ENCODE assay signal across 10 cellular contexts in the genomic region with DNA sequence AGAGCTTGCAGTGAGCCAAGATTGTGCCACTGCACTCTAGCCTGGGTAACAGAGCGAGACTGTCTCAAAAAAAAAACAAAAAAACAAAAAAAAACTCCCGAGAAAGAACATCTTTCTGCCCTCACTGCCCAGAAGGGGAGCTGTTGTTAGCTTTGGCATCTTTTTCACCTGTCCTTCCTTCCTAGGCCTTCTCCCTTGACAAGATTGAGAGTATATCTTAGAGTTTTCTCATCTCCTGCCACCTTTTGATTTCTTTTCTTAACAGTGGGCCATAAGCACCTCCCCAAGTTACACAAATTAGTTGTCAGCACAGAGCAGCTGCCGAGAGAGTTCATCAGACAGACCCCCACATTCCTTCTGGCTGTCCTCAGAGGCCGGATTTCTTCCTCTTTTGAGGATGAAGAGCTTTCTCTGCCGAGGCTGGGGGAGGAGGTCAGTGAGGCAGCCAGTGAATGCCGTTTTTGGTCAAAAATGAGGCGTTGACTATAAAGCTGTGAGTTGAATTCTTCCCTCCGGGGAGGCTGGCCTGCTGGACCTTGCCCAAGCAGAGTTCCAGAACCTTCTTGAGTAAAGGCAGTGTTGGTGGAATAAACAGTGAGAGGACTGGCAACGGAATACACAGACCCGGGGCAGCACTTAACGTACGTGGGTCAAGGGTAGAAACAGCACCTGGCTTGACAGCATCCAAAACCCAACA.
DNase-seq lines count a peak whose midpoint lies in the region; TF ChIP-seq lines count a peak whose summit lies in the region.
"Had no signal": no experiment of that assay in that cellular context is flagged by ENCODE, and none has a peak within 500 bp of the region (broad histone marks: within the 10 kb centered on the region; RNA-seq: fewer than 3 reads in every experiment).

No MANE protein-coding gene starts in this region.

- peak overlapping the region; percentile 55 to 61 for H3K27ac ChIP-seq in esophagus (ENCODE audit: low read depth in 2 of 2, low read length in 1 of 2)
- H3K27ac ChIP-seq in MM.1S (ENCODE audit: low read length), result no peak overlapping the region
- H3K27ac ChIP-seq in RWPE1, result no peak overlapping the region

- no peaks in the 10 kb centered on the region for H3K9me3 ChIP-seq in Loucy (ENCODE audit: insufficient read depth, low read depth, low read length)
- H3K9me3 ChIP-seq in esophagus (ENCODE audit: control insufficient read depth in 2 of 2, insufficient read depth in 1 of 2, low read depth in 1 of 2, low read length in 1 of 2), result no peaks in the 10 kb centered on the region
- H3K9me3 ChIP-seq in MM.1S (replicated peaks; ENCODE audit: insufficient read depth, low read length), result no peaks in the 10 kb centered on the region

- no peaks in the 10 kb centered on the region for H3K9me2 ChIP-seq in Loucy (replicated peaks; ENCODE audit: low read depth, low read length)
- H3K9me2 ChIP-seq in MM.1S (replicated peaks; ENCODE audit: insufficient read depth, low read length), result no peaks in the 10 kb centered on the region

- no peak overlapping the region for H3K9ac ChIP-seq in Loucy (ENCODE audit: low read depth, low read length, poor library complexity, severe bottlenecking)
- no peak overlapping the region for H3K9ac ChIP-seq in MM.1S (ENCODE audit: low read length)

- H3K4me2 ChIP-seq in Loucy (ENCODE audit: low read depth, low read length, poor library complexity, severe bottlenecking) (no peak overlapping the region), MM.1S (ENCODE audit: low read depth, low read length) (no peak overlapping the region)

- no peak overlapping the region for H2AFZ ChIP-seq in Loucy (ENCODE audit: low read length)
- no peak overlapping the region for H2AFZ ChIP-seq in MM.1S (ENCODE audit: low read length)

- no peaks in the 10 kb centered on the region for H3K79me2 ChIP-seq in Loucy (ENCODE audit: insufficient read depth, low read length)
- H3K79me2 ChIP-seq in MM.1S (ENCODE audit: low read length), result no peaks in the 10 kb centered on the region

- H3K4me1 ChIP-seq in Loucy (ENCODE audit: insufficient read depth, low read length, poor library complexity, severe bottlenecking) (no peaks in the 10 kb centered on the region), esophagus (ENCODE audit: control insufficient read depth in 2 of 2, insufficient read depth in 2 of 2, low read length in 1 of 2) (no peaks in the 10 kb centered on the region), MM.1S (ENCODE audit: low read length) (no peaks in the 10 kb centered on the region)

- H4K20me1 ChIP-seq in Loucy (ENCODE audit: insufficient read depth, low read length, poor library complexity, severe bottlenecking) (no peaks in the 10 kb centered on the region), MM.1S (ENCODE audit: insufficient read depth, low read length) (no peaks in the 10 kb centered on the region)

- peak overlapping the region in 2 of 3 experiments; percentile 27 to 56 for H3K4me3 Mint-ChIP-seq in nephron
- H3K4me3 Mint-ChIP-seq: activated B cell treated with CpG ODN at 0.5 μM for 24 hours had no signal

- CTCF ChIA-PET in RWPE1 (lab: Yijun Ruan, JAX), result interaction anchor here (0.6 kb wide), 3 partner anchors 74 to 358 kb away, joined by 3 to 4 read pairs (median 3); no protein-coding TSS in a partner anchor

- H3K27ac Mint-ChIP-seq in nephron, result peak overlapping the region; percentile 98 to 100 (median 99)
- H3K27ac Mint-ChIP-seq: activated B cell treated with CpG ODN at 0.5 μM for 24 hours had no signal

- no peaks in the 10 kb centered on the region for H3K9me3 Mint-ChIP-seq in nephron
- H3K9me3 Mint-ChIP-seq: activated B cell treated with CpG ODN at 0.5 μM for 24 hours had no signal

- peak; percentile 24 for TF ChIP-seq CTCF in Loucy (conservative IDR thresholded peaks at IDR 0.05; ENCODE audit: low read length)
- peak; percentile 46 to 50 (median 48) for TF ChIP-seq CTCF in nephron (IDR thresholded peaks at IDR 0.05; ENCODE audit: unreplicated experiment in 3 of 3)
- no peak for TF ChIP-seq CTCF in MM.1S (IDR thresholded peaks at IDR 0.05; ENCODE audit: low read length)
- TF ChIP-seq CTCF in GM13976 (IDR thresholded peaks at IDR 0.05; ENCODE audit: borderline replicate concordance, control extremely low read depth, extremely low read depth, insufficient read depth, missing control alignments), result no peak
- no peak for TF ChIP-seq CTCF in RWPE1 (conservative IDR thresholded peaks at IDR 0.05; ENCODE audit: low read depth)

- H3F3A ChIP-seq in Loucy (ENCODE audit: low read depth), result no peaks in the 10 kb centered on the region
- H3F3A ChIP-seq in MM.1S (ENCODE audit: insufficient read depth, low read length), result no peaks in the 10 kb centered on the region

- peaks cover 40% of the 10 kb centered on the region; the same call in 1 of the 2 replicates for H3K36me3 ChIP-seq in Loucy (ENCODE audit: insufficient read depth, low read length)
- H3K36me3 ChIP-seq in esophagus (ENCODE audit: control insufficient read depth in 2 of 2, insufficient read depth in 2 of 2, low read length in 1 of 2), result peaks cover 14 to 19% of the 10 kb centered on the region in 2 donors
- no peaks in the 10 kb centered on the region for H3K36me3 ChIP-seq in MM.1S (replicated peaks; ENCODE audit: insufficient read depth, low read length)

- POLR2A ChIA-PET in RWPE1 (lab: Yijun Ruan, JAX; ENCODE audit: low non-redundant PET), result no interaction called here

- no peak overlapping the region for H3K4me3 ChIP-seq in Loucy (ENCODE audit: low read length, poor library complexity, severe bottlenecking)
- H3K4me3 ChIP-seq in esophagus (ENCODE audit: low read depth in 1 of 2, low read length in 2 of 2), result no peak overlapping the region
- no peak overlapping the region for H3K4me3 ChIP-seq in MM.1S (ENCODE audit: low read length)

- H3K27me3 Mint-ChIP-seq in nephron (ENCODE audit: low read depth), result no peaks in the 10 kb centered on the region
- H3K27me3 Mint-ChIP-seq: activated B cell treated with CpG ODN at 0.5 μM for 24 hours had no signal

- 51 to 67% methylated on average over 12 of the region's 12 CpGs for WGBS in esophagus, 2 donors

- no peaks in the 10 kb centered on the region for H3K27me3 ChIP-seq in Loucy (ENCODE audit: insufficient read depth, low read length, poor library complexity, severe bottlenecking)
- H3K27me3 ChIP-seq in esophagus (ENCODE audit: control insufficient read depth in 1 of 2, insufficient read depth in 2 of 2, low read length in 2 of 2), result no peaks in the 10 kb centered on the region
- no peaks in the 10 kb centered on the region for H3K27me3 ChIP-seq in MM.1S (replicated peaks; ENCODE audit: insufficient read depth, low read length)

- in situ Hi-C loops in ACHN (cut with HindIII; ENCODE audit: low pct_ligation_motif_present, low pct_unique_long_range_greater_than_20kb, low sequenced_read_pairs) (no loop called here), GM13976 (cut with MboI; ENCODE audit: low sequenced_read_pairs, unreplicated experiment) (no loop called here)

- peaks cover 35% of the 10 kb centered on the region for H3K36me3 Mint-ChIP-seq in nephron (ENCODE audit: low read depth)

- DNase-seq in ACHN, result peak; percentile 31
- DNase-seq in MM.1S, result no peak
- no peak for DNase-seq in GM13976 (ENCODE audit: low spot score)
- no peak for DNase-seq in RWPE1 (ENCODE audit: low spot score)
- DNase-seq in H4 (ENCODE audit: low spot score), result no peak
- DNase-seq: activated B cell treated with CpG ODN at 0.5 μM for 24 hours, NCI-H1436 treated with DMSO at 0.1 percent for 48 hours had no signal

- H3K4me1 Mint-ChIP-seq in nephron, result peaks cover 48% of the 10 kb centered on the region

Comparison
In these comparisons a context has a peak if more than half of its experiments do, and no peak if none do; other contexts are left out.
1. CTCF ChIP-seq: peak in Loucy (single experiment) and nephron (3 of 3); none in MM.1S (single experiment), GM13976 (single experiment) and RWPE1 (single experiment).
2. H3K27ac ChIP-seq: peak in esophagus (2 of 2); none in MM.1S (single experiment) and RWPE1 (single experiment).